1 cellular context compared by ENCODE assay signal in the genomic region with DNA sequence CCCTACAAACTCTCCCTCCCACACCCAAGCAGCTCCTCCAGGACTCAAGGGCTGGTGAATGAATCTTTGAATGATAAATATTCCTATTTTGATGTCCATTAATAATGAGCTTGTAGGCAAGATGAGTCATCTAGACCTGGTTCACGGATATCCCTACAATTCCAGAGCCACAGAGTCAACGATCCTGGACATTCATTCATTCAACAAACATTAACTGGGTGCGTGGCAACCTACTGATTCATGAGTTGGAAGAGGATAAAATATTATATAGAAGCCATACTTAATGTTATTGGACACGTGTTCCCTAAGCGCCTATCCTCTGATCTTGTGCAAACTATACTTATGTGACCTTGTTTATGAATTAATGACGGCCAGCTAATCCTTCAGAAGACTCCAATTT.
TF ChIP-seq lines count a peak whose summit lies in the region.

No MANE protein-coding gene starts in this region.

TF ChIP-seq in K562, 482 proteins besides CTCF, POLR2A, EP300 and RAD21:
- TF ChIP-seq, protein P1, sequence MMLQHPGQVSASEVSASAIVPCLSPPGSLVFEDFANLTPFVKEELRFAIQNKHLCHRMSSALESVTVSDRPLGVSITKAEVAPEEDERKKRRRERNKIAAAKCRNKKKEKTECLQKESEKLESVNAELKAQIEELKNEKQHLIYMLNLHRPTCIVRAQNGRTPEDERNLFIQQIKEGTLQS (IDR thresholded peaks at IDR 0.05): 0 out of 2 replicates have a peak, but pooled peaks have one; percentile 11
- TF ChIP-seq, protein P1 (CRISPR knock-in tag; conservative IDR thresholded peaks at IDR 0.05): no peak
- TF ChIP-seq HNRNPL (IDR thresholded peaks at IDR 0.05; ENCODE audit: low read depth, low read length): no peak
